Comparison of ENCODE assay signal across 10 cellular contexts in genomic region chr17:81049973-81050551, GRCh38. TPM values are rescaled to one million over a fixed set of nuclear protein-coding genes. Genes with fewer than 3 reads are reported as not detected.
DNase-seq lines count a peak whose midpoint lies in the region; ATAC-seq, FAIRE-seq and TF ChIP-seq lines count a peak whose summit lies in the region.
"Had no signal": no experiment of that assay in that cellular context is flagged by ENCODE, and none has a peak within 500 bp of the region (broad histone marks: within the 10 kb centered on the region; RNA-seq: fewer than 3 reads in every experiment).

No MANE protein-coding gene starts in this region.

- no peak for TF ChIP-seq POLR2A in Peyer's patch (IDR thresholded peaks at IDR 0.05)
- TF ChIP-seq POLR2A in esophagus muscularis mucosa (IDR thresholded peaks at IDR 0.05; ENCODE audit: low read depth), result no peak

- peak; percentile 83 for ATAC-seq in omental fat pad (ENCODE audit: low FRiP score)

- no peak for FAIRE-seq in frontal cortex (lab: Jason Lieb, UNC)
- FAIRE-seq: colon had no signal

- H3K4me1 Mint-ChIP-seq in Calu3 (ENCODE audit: low read depth, unreplicated experiment), result peaks cover 55% of the 10 kb centered on the region

- no peak for TF ChIP-seq EP300 in esophagus muscularis mucosa (IDR thresholded peaks at IDR 0.05)

- BruUV-seq in Calu3 (replicated peaks; lab: Mats Ljungman, UMichigan), result no TSS peak

- no peaks in the 10 kb centered on the region for H3K36me3 ChIP-seq in Peyer's patch
- peaks cover 0 to 10% (median 4%) of the 10 kb centered on the region in 4 donors for H3K36me3 ChIP-seq in esophagus muscularis mucosa
- H3K36me3 ChIP-seq: neutrophil had no signal

- DNase-seq in Calu3 (peak; percentile 92), Peyer's patch (peak; percentile 47 to 79 (median 68)), esophagus muscularis mucosa (ENCODE audit: extremely low spot score) (no peak), omental fat pad (ENCODE audit: low spot score) (no peak), UCSD-AML1 (lab: John Stamatoyannopoulos, UW; ENCODE audit: unreplicated experiment) (no peak), NCI-H526 (lab: John Stamatoyannopoulos, UW) (no peak), frontal cortex (ENCODE audit: low spot score in 2 of 2) (no peak), RKO (ENCODE audit: low spot score) (no peak)

- H3K27ac Mint-ChIP-seq in Calu3 (ENCODE audit: unreplicated experiment), result peak overlapping the region; percentile 93

- 67% methylated on average over 17 of the region's 26 CpGs for WGBS in esophagus muscularis mucosa

- intact Hi-C loops in Calu3 (cut with micrococcal nuclease; ENCODE audit: unreplicated experiment) (loop anchor here (10.0 kb wide), 1 partner anchor 465 kb away; the partner anchor contains the start of gene ACTG1), esophagus muscularis mucosa (cut with DNase I) (no loop called here)

- H3K4me3 Mint-ChIP-seq in Calu3 (ENCODE audit: low read depth, unreplicated experiment), result peak overlapping the region; percentile 56

- H3K27ac ChIP-seq in Peyer's patch, result peak overlapping the region in 3 of 4 donors; percentile 38 to 57 (median 43)
- peak overlapping the region in 3 of 4 donors; percentile 52 to 86 (median 58) for H3K27ac ChIP-seq in esophagus muscularis mucosa (replicated peaks in 1 of 4)

- CTCF ChIA-PET in Calu3 (lab: Charles Lee), result interaction anchor here (0.6 to 2.7 kb wide), 8 partner anchors 9 to 61 kb away, joined by 3 to 9 read pairs (median 4); no protein-coding TSS in a partner anchor

- no peaks in the 10 kb centered on the region for H3K27me3 Mint-ChIP-seq in Calu3 (ENCODE audit: unreplicated experiment)

- TF ChIP-seq CTCF in Calu3 (IDR thresholded peaks at IDR 0.05; ENCODE audit: unreplicated experiment) (no peak), Peyer's patch (IDR thresholded peaks at IDR 0.05) (no peak), esophagus muscularis mucosa (IDR thresholded peaks at IDR 0.05) (no peak), omental fat pad (IDR thresholded peaks at IDR 0.05) (no peak)

- peaks cover 38% of the 10 kb centered on the region for H3K36me3 Mint-ChIP-seq in Calu3 (ENCODE audit: insufficient read depth, unreplicated experiment)

- no peaks in the 10 kb centered on the region for H3K27me3 ChIP-seq in Peyer's patch
- no peaks in the 10 kb centered on the region for H3K27me3 ChIP-seq in esophagus muscularis mucosa

- H3K9me3 Mint-ChIP-seq in Calu3 (ENCODE audit: low read depth, unreplicated experiment), result no peaks in the 10 kb centered on the region

- H3K9me3 ChIP-seq in Peyer's patch, result no peaks in the 10 kb centered on the region
- no peaks in the 10 kb centered on the region for H3K9me3 ChIP-seq in esophagus muscularis mucosa
- H3K9me3 ChIP-seq: neutrophil had no signal

- H3K4me3 ChIP-seq in Peyer's patch (peak overlapping the region in 3 of 4 donors; percentile 11 to 24 (median 12)), esophagus muscularis mucosa (peak overlapping the region in 3 of 4 donors; percentile 10 to 45 (median 15))

- H3K4me1 ChIP-seq in Peyer's patch (peaks cover 0 to 54% (median 10%) of the 10 kb centered on the region in 4 donors), esophagus muscularis mucosa (peaks cover 80 to 86% (median 85%) of the 10 kb centered on the region in 4 donors)

RNA-seq across cellular contexts. Expression of gene BAIAP2, which starts 15.1 kb away (rescaled TPM):
- total RNA-seq in Calu3 (2022) (58.0 and 58.8 TPM in 2 replicates), Peyer's patch (10 to 100 TPM; 10.2 to 61.9 (median 17.6) TPM), esophagus muscularis mucosa (10 to 100 TPM; 31.1 to 54.5 (median 36.7) TPM), omental fat pad (10 to 100 TPM; 15.9 to 50.2 (median 36.4) TPM), frontal cortex (19.2 TPM)

RNA-seq across cellular contexts. Expression of gene CHMP6, which starts 58.4 kb away (rescaled TPM):
- total RNA-seq in Calu3 (2022) (25.5 and 27.9 TPM in 2 replicates), Peyer's patch (10 to 100 TPM; 29.9 to 57.8 (median 37.1) TPM), esophagus muscularis mucosa (10 to 100 TPM; 17.6 to 29.2 (median 25.8) TPM), omental fat pad (10 to 100 TPM; 13.5 to 23.2 (median 16.8) TPM), frontal cortex (10.2 TPM)

Comparison
In these comparisons a context has a peak if more than half of its experiments do, and no peak if none do; other contexts are left out.
1. DNase-seq: peak in Calu3 (single experiment) and Peyer's patch (3 of 3); none in esophagus muscularis mucosa (single experiment), omental fat pad (single experiment), UCSD-AML1 (single experiment), NCI-H526 (0 of 2), frontal cortex (0 of 2) and RKO (single experiment).